Comparison of ENCODE assay signal across 1 cellular context in the genomic region with DNA sequence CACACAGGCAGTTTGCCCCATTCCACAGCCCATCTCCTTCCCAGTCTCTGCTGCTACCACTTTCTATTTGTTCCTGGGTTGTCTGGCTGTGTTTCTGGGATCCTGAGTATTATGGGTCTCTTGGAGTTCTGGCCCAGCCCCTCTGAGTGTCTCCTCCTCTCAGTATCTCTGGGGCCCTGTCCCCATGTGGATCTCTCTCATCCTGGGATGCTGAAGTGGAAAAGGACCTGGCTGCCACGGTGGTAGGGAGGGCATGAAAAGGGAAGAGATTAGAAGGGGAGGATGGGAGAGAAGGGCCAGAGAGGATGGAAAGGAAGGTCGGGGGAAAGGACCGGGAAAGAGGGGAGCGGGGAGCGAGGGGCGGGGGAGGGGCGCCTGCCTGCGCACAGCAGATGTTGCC.
TF ChIP-seq lines count a peak whose summit lies in the region.

No MANE protein-coding gene starts in this region.

TF ChIP-seq in H1, 55 proteins besides CTCF, POLR2A, EP300 and RAD21:
- TF ChIP-seq BCL11A (IDR thresholded peaks at IDR 0.05; ENCODE audit: low read depth in 2 of 2, low read length in 2 of 2) (no peak), CTBP2 (IDR thresholded peaks at IDR 0.05; ENCODE audit: borderline replicate concordance, insufficient read depth, insufficient read length, low read length) (no peak), SP2 (IDR thresholded peaks at IDR 0.05; ENCODE audit: low read length) (no peak), MAX (IDR thresholded peaks at IDR 0.05) (no peak), RBBP5 (IDR thresholded peaks at IDR 0.05; ENCODE audit: borderline replicate concordance, low read depth, low read length) (no peak), TAF1 (IDR thresholded peaks at IDR 0.05; ENCODE audit: low read depth, low read length) (no peak), JUND (IDR thresholded peaks at IDR 0.05; ENCODE audit: low read length) (no peak), CREB1 (IDR thresholded peaks at IDR 0.05) (no peak), HDAC6 (IDR thresholded peaks at IDR 0.05; ENCODE audit: low read depth, low read length) (no peak), SIX5 (IDR thresholded peaks at IDR 0.05; ENCODE audit: low read depth, low read length) (no peak), NANOG (IDR thresholded peaks at IDR 0.05; ENCODE audit: insufficient read depth, low read depth, low read length, poor library complexity, severe bottlenecking) (no peak), SP4 (IDR thresholded peaks at IDR 0.05; ENCODE audit: low read length) (no peak), SIN3A (conservative IDR thresholded peaks at IDR 0.05 in 1 of 2, IDR thresholded peaks at IDR 0.05 in 1 of 2; ENCODE audit: low read depth in 1 of 2, low read length in 2 of 2) (no peak), ATF3 (IDR thresholded peaks at IDR 0.05; ENCODE audit: insufficient read depth, low read depth, low read length) (no peak), BACH1 (IDR thresholded peaks at IDR 0.05; ENCODE audit: low read length) (no peak)
- TF ChIP-seq, protein P1, sequence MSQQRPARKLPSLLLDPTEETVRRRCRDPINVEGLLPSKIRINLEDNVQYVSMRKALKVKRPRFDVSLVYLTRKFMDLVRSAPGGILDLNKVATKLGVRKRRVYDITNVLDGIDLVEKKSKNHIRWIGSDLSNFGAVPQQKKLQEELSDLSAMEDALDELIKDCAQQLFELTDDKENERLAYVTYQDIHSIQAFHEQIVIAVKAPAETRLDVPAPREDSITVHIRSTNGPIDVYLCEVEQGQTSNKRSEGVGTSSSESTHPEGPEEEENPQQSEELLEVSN (IDR thresholded peaks at IDR 0.05) = no peak
